In the genomic region with DNA sequence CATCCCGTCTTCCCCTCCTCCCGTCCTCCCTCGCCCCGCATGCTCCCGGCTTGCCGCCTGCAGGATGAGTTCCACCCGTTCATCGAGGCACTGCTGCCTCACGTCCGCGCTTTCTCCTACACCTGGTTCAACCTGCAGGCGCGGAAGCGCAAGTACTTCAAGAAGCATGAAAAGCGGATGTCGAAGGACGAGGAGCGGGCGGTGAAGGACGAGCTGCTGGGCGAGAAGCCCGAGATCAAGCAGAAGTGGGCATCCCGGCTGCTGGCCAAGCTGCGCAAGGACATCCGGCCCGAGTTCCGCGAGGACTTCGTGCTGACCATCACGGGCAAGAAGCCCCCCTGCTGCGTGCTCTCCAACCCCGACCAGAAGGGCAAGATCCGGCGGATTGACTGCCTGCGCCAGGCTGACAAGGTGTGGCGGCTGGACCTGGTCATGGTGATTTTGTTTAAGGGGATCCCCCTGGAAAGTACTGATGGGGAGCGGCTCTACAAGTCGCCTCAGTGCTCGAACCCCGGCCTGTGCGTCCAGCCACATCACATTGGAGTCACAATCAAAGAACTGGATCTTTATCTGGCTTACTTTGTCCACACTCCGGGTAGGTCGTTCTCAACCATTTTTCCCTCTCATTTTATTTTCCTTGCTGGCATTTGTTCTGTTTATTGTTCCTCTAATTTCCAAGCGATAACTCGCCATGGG, we compare ENCODE assay signal across 9 cellular contexts. TPM values are rescaled to one million over a fixed set of nuclear protein-coding genes. Genes with fewer than 3 reads are reported as not detected.
DNase-seq lines count a peak whose midpoint lies in the region; TF ChIP-seq lines count a peak whose summit lies in the region.
"Had no signal": no experiment of that assay in that cellular context is flagged by ENCODE, and none has a peak within 500 bp of the region (broad histone marks: within the 10 kb centered on the region; RNA-seq: fewer than 3 reads in every experiment).

No MANE protein-coding gene starts in this region.

- peak overlapping the region; percentile 95 to 97 for H3K27ac ChIP-seq in ascending aorta
- H3K27ac ChIP-seq: cardiac muscle cell had no signal

- H3K36me3 ChIP-seq in ascending aorta (no peaks in the 10 kb centered on the region), kidney epithelial cell (ENCODE audit: control insufficient read depth, insufficient read depth, low read length) (no peaks in the 10 kb centered on the region)
- H3K36me3 ChIP-seq: cardiac muscle cell had no signal

- TF ChIP-seq CTCF in HFF-Myc (IDR thresholded peaks at IDR 0.05; ENCODE audit: low read depth, low read length, missing control alignments) (no peak), ascending aorta (IDR thresholded peaks at IDR 0.05) (no peak), kidney epithelial cell (IDR thresholded peaks at IDR 0.05; ENCODE audit: insufficient read depth, low read length, poor library complexity, severe bottlenecking) (no peak)

- no peaks in the 10 kb centered on the region for H3K27me3 ChIP-seq in ascending aorta
- peaks cover 20% of the 10 kb centered on the region for H3K27me3 ChIP-seq in kidney epithelial cell (ENCODE audit: control insufficient read depth, insufficient read depth, low read length)

- DNase-seq in HFF-Myc (ENCODE audit: extremely low read depth, low read depth) (no peak), ascending aorta (ENCODE audit: low spot score in 2 of 2) (no peak), kidney epithelial cell (ENCODE audit: low read depth) (no peak), superior temporal gyrus (ENCODE audit: extremely low spot score) (peak; percentile 71), glomerular visceral epithelial cell (ENCODE audit: extremely low spot score) (no peak), 8988T (no peak), ureter (ENCODE audit: low spot score) (no peak)
- no peak for DNase-seq in activated T-cell treated with anti-CD3 and anti-CD28 coated beads, Interleukin-2, amount 50 U/mL, for 48 hours

- peak overlapping the region; percentile 53 for H3K4me3 ChIP-seq in HFF-Myc (replicated peaks; ENCODE audit: low read depth, low read length)
- peak overlapping the region; percentile 57 to 67 for H3K4me3 ChIP-seq in ascending aorta
- H3K4me3 ChIP-seq in kidney epithelial cell (ENCODE audit: low read depth, low read length), result peak overlapping the region; percentile 19
- H3K4me3 ChIP-seq: cardiac muscle cell had no signal

- intact Hi-C loops in ascending aorta (cut with DNase I), result loop anchor here (5.0 kb wide), 1 partner anchor 37 kb away; no protein-coding TSS in a partner anchor

- peaks cover 21 to 64% of the 10 kb centered on the region in 2 donors for H3K4me1 ChIP-seq in ascending aorta

- H3K9me3 ChIP-seq in ascending aorta, result no peaks in the 10 kb centered on the region

RNA-seq across cellular contexts. Expression of gene NFIX, which starts 29.8 kb away (rescaled TPM):
- total RNA-seq in ascending aorta (76.5 TPM), kidney epithelial cell (6.7 and 9.7 TPM in 2 replicates), ureter (91.7 TPM)
- total RNA-seq: cardiac muscle cell had no signal

RNA-seq across cellular contexts. Expression of gene DAND5, which starts 55.7 kb away (rescaled TPM):
- total RNA-seq in ascending aorta (not detected), kidney epithelial cell (not detected in 2 replicates), ureter (not detected)
- total RNA-seq: cardiac muscle cell had no signal
